ENCODE assay signal across 12 cellular contexts in the genomic region with DNA sequence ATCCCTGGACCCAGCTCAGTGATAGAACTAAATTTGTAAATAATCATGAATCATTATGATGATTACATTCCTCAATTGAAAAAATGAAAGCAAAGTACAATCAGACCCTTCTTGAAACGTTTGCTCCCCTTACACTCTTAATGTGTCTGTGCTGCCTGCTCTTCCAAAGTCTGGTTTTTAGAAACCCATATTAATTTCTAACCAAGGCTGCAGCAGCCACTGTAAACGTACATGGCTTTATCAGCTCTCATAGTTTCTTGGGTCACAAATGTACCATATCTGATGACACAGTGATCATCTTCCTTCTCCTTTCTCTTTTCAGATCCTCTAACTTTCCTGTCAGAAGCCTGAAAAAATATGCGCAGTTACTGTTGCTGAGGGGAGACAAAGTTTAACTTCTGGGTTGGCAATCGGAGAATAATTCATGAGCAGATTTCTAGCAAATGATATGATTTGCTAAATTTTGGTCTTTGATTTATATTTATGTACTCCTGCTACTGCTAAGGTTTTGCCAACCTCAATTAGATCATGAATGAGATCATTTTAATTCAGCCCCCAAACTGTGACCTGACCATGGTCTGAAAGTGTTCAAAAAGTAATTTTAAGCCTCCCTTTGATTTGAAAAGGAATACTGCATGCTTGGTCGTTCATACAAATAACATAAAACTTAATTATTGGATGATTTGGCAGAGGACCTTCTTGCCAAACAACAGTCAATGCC. TPM values are rescaled to one million over a fixed set of nuclear protein-coding genes. Genes with fewer than 3 reads are reported as not detected.
DNase-seq lines count a peak whose midpoint lies in the region; TF ChIP-seq lines count a peak whose summit lies in the region.
"Had no signal": no experiment of that assay in that cellular context is flagged by ENCODE, and none has a peak within 500 bp of the region (broad histone marks: within the 10 kb centered on the region; RNA-seq: fewer than 3 reads in every experiment).

No MANE protein-coding gene starts in this region.

- H3K27me3 ChIP-seq in breast epithelium, result peaks cover 0 to 15% of the 10 kb centered on the region in 2 donors
- H3K27me3 ChIP-seq in mucosa of rectum (ENCODE audit: control insufficient read depth in 2 of 2, insufficient read depth in 2 of 2, low read length in 2 of 2), result peaks cover 12 to 24% of the 10 kb centered on the region in 2 donors
- peaks cover 33% of the 10 kb centered on the region for H3K27me3 ChIP-seq in transverse colon

- no peaks in the 10 kb centered on the region for H3K27me3 Mint-ChIP-seq in MCF 10A (ENCODE audit: insufficient read depth, unreplicated experiment)
- no peaks in the 10 kb centered on the region for H3K27me3 Mint-ChIP-seq in chondrocyte (ENCODE audit: low read depth)

- intact Hi-C loops in breast epithelium (cut with DNase I; ENCODE audit: low total_unique reads), result no loop called here
- intact Hi-C loops in MCF 10A (cut with micrococcal nuclease), result no loop called here
- intact Hi-C loops in transverse colon (cut with DNase I; ENCODE audit: low total_unique reads), result no loop called here
- intact Hi-C loops in lower leg skin (cut with DNase I; ENCODE audit: low total_unique reads), result no loop called here

- no peak for TF ChIP-seq CTCF in breast epithelium (IDR thresholded peaks at IDR 0.05)
- no peak for TF ChIP-seq CTCF in MCF 10A (IDR thresholded peaks at IDR 0.05; ENCODE audit: unreplicated experiment)
- TF ChIP-seq CTCF in chondrocyte (IDR thresholded peaks at IDR 0.05), result no peak
- TF ChIP-seq CTCF in transverse colon (IDR thresholded peaks at IDR 0.05), result no peak
- no peak for TF ChIP-seq CTCF in lower leg skin (IDR thresholded peaks at IDR 0.05)

- POLR2A ChIA-PET in MCF 10A (lab: Yijun Ruan, JAX), result interaction anchor here (0.6 kb wide), 1 partner anchor 148 kb away, joined by 3 read pairs; no protein-coding TSS in a partner anchor

- no peak overlapping the region for H3K27ac Mint-ChIP-seq in MCF 10A (ENCODE audit: low read depth, unreplicated experiment)
- peak overlapping the region; percentile 61 for H3K27ac Mint-ChIP-seq in chondrocyte (ENCODE audit: unreplicated experiment)
- H3K27ac Mint-ChIP-seq: activated CD4-positive, alpha-beta T cell treated with anti-CD3 and anti-CD28 coated beads for 36 hours had no signal

- WGBS in transverse colon (ENCODE audit: low coverage in 1 of 2), 2 donors, result 29 to 41% methylated on average over 5 of the region's 5 CpGs
- WGBS in lower leg skin, 2 donors, result 28 to 33% methylated on average over 5 of the region's 5 CpGs

- no peaks in the 10 kb centered on the region for H3K9me3 ChIP-seq in breast epithelium
- no peaks in the 10 kb centered on the region for H3K9me3 ChIP-seq in mucosa of rectum (ENCODE audit: control insufficient read depth in 2 of 2, low read length in 2 of 2)
- no peaks in the 10 kb centered on the region for H3K9me3 ChIP-seq in transverse colon

- no TSS peak for BruUV-seq in MCF 10A (replicated peaks; lab: Mats Ljungman, UMichigan)

- peak overlapping the region; percentile 67 to 83 for H3K27ac ChIP-seq in breast epithelium
- H3K27ac ChIP-seq in mucosa of rectum (ENCODE audit: low read depth in 2 of 2, low read length in 2 of 2), result peak overlapping the region; percentile 65 to 92
- peak overlapping the region; percentile 87 to 91 (median 88) for H3K27ac ChIP-seq in transverse colon

- H3K4me1 ChIP-seq in breast epithelium, result no peaks in the 10 kb centered on the region
- H3K4me1 ChIP-seq in mucosa of rectum (ENCODE audit: control insufficient read depth in 2 of 2, insufficient read depth in 2 of 2, low read length in 2 of 2), result peaks cover 2 to 8% of the 10 kb centered on the region in 2 donors
- peaks cover 0 to 21% (median 0%) of the 10 kb centered on the region in 4 donors for H3K4me1 ChIP-seq in transverse colon

- peaks cover 25% of the 10 kb centered on the region for H3K4me1 Mint-ChIP-seq in MCF 10A (ENCODE audit: insufficient read depth, unreplicated experiment)
- peaks cover 95% of the 10 kb centered on the region for H3K4me1 Mint-ChIP-seq in chondrocyte (ENCODE audit: low read depth)

- in situ Hi-C loops in transverse colon (cut with MboI; ENCODE audit: low pct_ligation_motif_present in 1 of 4, low pct_unique_long_range_greater_than_20kb in 1 of 4, low sequenced_read_pairs in 3 of 4), result loop anchor here in 2 of 4 donors (25.0 kb wide), 2 partner anchors 570 to 1255 kb away; no protein-coding TSS in a partner anchor

- H3K9ac ChIP-seq in mucosa of rectum (ENCODE audit: low read depth in 1 of 2, low read length in 2 of 2), result peak overlapping the region in 1 of 2 donors; percentile 39

- TF ChIP-seq POLR2A in breast epithelium (IDR thresholded peaks at IDR 0.05), result no peak
- no peak for TF ChIP-seq POLR2A in transverse colon (IDR thresholded peaks at IDR 0.05)
- no peak for TF ChIP-seq POLR2A in lower leg skin (IDR thresholded peaks at IDR 0.05)

- CTCF ChIA-PET in MCF 10A (lab: Yijun Ruan, JAX), result interaction anchor here (0.6 kb wide), 1 partner anchor 378 kb away, joined by 4 read pairs; no protein-coding TSS in a partner anchor

- H3K36me3 ChIP-seq in breast epithelium (no peaks in the 10 kb centered on the region), mucosa of rectum (ENCODE audit: control insufficient read depth in 2 of 2, insufficient read depth in 2 of 2, low read length in 2 of 2) (no peaks in the 10 kb centered on the region), transverse colon (no peaks in the 10 kb centered on the region)

- no peak for TF ChIP-seq EP300 in transverse colon (IDR thresholded peaks at IDR 0.05; ENCODE audit: low read depth)

- H3K4me3 Mint-ChIP-seq in MCF 10A (ENCODE audit: unreplicated experiment), result no peak overlapping the region
- H3K4me3 Mint-ChIP-seq in chondrocyte (ENCODE audit: unreplicated experiment), result no peak overlapping the region
- H3K4me3 Mint-ChIP-seq: activated CD4-positive, alpha-beta T cell treated with anti-CD3 and anti-CD28 coated beads for 36 hours; central memory CD8-positive, alpha-beta T cell had no signal

- H3K9me3 Mint-ChIP-seq in MCF 10A (ENCODE audit: unreplicated experiment) (no peaks in the 10 kb centered on the region), chondrocyte (ENCODE audit: low read depth) (no peaks in the 10 kb centered on the region)

- H3K36me3 Mint-ChIP-seq in MCF 10A (ENCODE audit: insufficient read depth, unreplicated experiment) (peaks cover 11% of the 10 kb centered on the region), chondrocyte (ENCODE audit: low read depth) (peaks cover 3% of the 10 kb centered on the region)

- peak overlapping the region in 2 of 3 donors; percentile 1 to 48 for H3K4me3 ChIP-seq in breast epithelium
- peak overlapping the region in 1 of 2 donors; percentile 34 for H3K4me3 ChIP-seq in mucosa of rectum (ENCODE audit: low read length in 2 of 2)
- H3K4me3 ChIP-seq in transverse colon, result no peak overlapping the region
- no peak overlapping the region for H3K4me3 ChIP-seq in lower leg skin (ENCODE audit: low read depth, poor library complexity, severe bottlenecking)

- DNase-seq in breast epithelium (ENCODE audit: low spot score in 2 of 2) (no peak), MCF 10A (ENCODE audit: unreplicated experiment) (no peak), chondrocyte (ENCODE audit: low spot score) (no peak), transverse colon (no peak), lower leg skin (ENCODE audit: low spot score in 2 of 2) (no peak), NCI-H526 treated with DMSO at 0.1 percent for 48 hours (lab: John Stamatoyannopoulos, UW) (no peak), H4 (ENCODE audit: low spot score) (no peak)
- DNase-seq: activated CD4-positive, alpha-beta T cell treated with anti-CD3 and anti-CD28 coated beads for 36 hours; GOT3; stimulated activated CD4-positive, alpha-beta T cell treated with anti-CD3 and anti-CD28 coated beads, Interleukin-4, amount 100 ng/mL, for 24 hours had no signal

RNA-seq across cellular contexts. Expression of a gene that starts 12.3 kb away (rescaled TPM):
- total RNA-seq in breast epithelium (100 to 1,000 TPM in 1 of 3 donors, 10 to 100 TPM in 2; 53.7 to 225 (median 83.2) TPM), MCF 10A (2022) (28.2 and 39.9 TPM in 2 replicates), chondrocyte (55.5 to 104 TPM (median 95.4 TPM) in 3 replicates), transverse colon (10 to 100 TPM; 19.8 to 69.6 (median 42.9) TPM), lower leg skin (10 to 100 TPM; 13.8 to 38.8 (median 30.3) TPM)
- total RNA-seq in H4 (2014; rRNA removed; shearing (Covaris generic)), result 14.4 and 17.0 TPM in 2 replicates

Comparison
In these comparisons a context has a peak if more than half of its experiments do, and no peak if none do; other contexts are left out.
1. H3K4me3 ChIP-seq: peak in breast epithelium (2 of 3); none in transverse colon (0 of 4) and lower leg skin (single experiment).
2. Peak in every context shown above with its lines, with median percentiles within 50 percentile points of each other: H3K27ac ChIP-seq.